ENCODE assay signal across 18 cellular contexts in the genomic region with DNA sequence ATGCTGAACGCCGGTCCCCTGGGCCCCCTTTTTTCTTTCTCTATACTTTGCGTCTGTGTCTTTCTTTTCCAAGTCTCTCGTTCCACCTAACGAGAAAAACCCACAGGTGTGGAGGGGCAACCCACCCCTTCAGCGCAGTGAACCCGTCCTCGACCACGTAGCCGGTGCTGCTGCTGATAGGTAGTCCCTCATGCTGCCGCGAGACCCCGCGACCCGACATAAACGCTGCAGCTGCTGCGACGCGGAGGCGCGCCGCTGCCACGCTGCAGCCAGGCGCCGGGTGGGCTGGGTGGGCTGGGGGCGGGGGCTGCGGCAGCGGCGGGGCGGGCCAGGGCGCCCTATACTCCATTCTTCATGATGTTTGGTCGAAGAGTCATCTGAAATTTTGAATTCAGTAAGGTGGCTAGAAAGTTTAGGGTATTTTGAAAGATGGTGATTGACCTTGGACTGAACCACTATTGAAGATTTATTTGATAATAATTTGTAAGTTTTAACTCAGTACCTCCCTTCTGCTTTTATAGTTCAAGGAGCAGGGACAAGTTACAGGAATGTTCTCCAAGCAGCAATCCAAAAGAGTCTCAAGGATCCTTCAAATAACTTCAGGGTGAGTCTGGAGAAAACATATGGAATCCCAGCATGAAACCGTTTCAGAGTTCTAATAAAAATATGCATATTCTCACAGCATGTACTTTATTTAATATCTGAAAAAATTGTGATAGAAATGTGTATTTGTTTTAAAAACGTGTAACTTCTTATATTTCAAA. TPM values are rescaled to one million over a fixed set of nuclear protein-coding genes. Genes with fewer than 3 reads are reported as not detected.
DNase-seq lines count a peak whose midpoint lies in the region; ATAC-seq and TF ChIP-seq lines count a peak whose summit lies in the region.
"Had no signal": no experiment of that assay in that cellular context is flagged by ENCODE, and none has a peak within 500 bp of the region (broad histone marks: within the 10 kb centered on the region; RNA-seq: fewer than 3 reads in every experiment).

No MANE protein-coding gene starts in this region.

- TF ChIP-seq CTCF in OCI-LY3 (IDR thresholded peaks at IDR 0.05; ENCODE audit: low read depth, low read length) = no peak

- peaks cover 3% of the 10 kb centered on the region for H3K79me1 ChIP-seq in trophoblast cell (ENCODE audit: low read length)

- H4K8ac ChIP-seq in trophoblast cell (ENCODE audit: low read depth, low read length) = no peak overlapping the region

- H3K9ac ChIP-seq in OCI-LY3 (ENCODE audit: low read length) (no peak overlapping the region), iPS-15b (ENCODE audit: low read depth, low read length) (no peak overlapping the region), trophoblast cell (ENCODE audit: low read length) (no peak overlapping the region)

- H3K14ac ChIP-seq in trophoblast cell (ENCODE audit: low read length) = peak overlapping the region; percentile 82

- H3K4me3 Mint-ChIP-seq in stimulated activated naive CD8-positive, alpha-beta T cell treated with anti-CD3 and anti-CD28 coated beads, Interleukin-15, amount 100 ng/mL, for 72 hours = no peak overlapping the region
- H3K4me3 Mint-ChIP-seq: activated naive CD4-positive, alpha-beta T cell treated with anti-CD3 and anti-CD28 coated beads, Interleukin-2, amount 50 U/mL, for 24 hours; CD8-positive, alpha-beta memory T cell; T-cell had no signal

- H3K4me2 ChIP-seq in OCI-LY3 (ENCODE audit: low read length) = no peak overlapping the region
- no peak overlapping the region for H3K4me2 ChIP-seq in trophoblast cell (ENCODE audit: low read length)

- H3K4me1 ChIP-seq in OCI-LY3 (ENCODE audit: low read length) (peaks cover 42% of the 10 kb centered on the region), iPS-15b (ENCODE audit: control insufficient read depth, insufficient read depth, low read length) (peaks cover 4% of the 10 kb centered on the region), trophoblast cell (ENCODE audit: control insufficient read depth in 1 of 2, insufficient read depth in 2 of 2, low read length in 2 of 2) (peaks cover 13% of the 10 kb centered on the region in 2 experiments)

- peak; percentile 19 for DNase-seq in EH (ENCODE audit: low read depth)
- DNase-seq in trophoblast cell = peak in 1 of 2 donors; percentile 59
- DNase-seq in stimulated activated naive CD8-positive, alpha-beta T cell treated with anti-CD3 and anti-CD28 coated beads, Interleukin-15, amount 100 ng/mL, for 72 hours = no peak
- no peak for DNase-seq in stimulated activated CD4-positive, alpha-beta T cell treated with anti-CD3 and anti-CD28 coated beads, Interleukin-4, amount 100 ng/mL, for 1 hour
- no peak for DNase-seq in activated CD4-positive, alpha-beta T cell treated with anti-CD3 and anti-CD28 coated beads, Interleukin-2, amount 50 U/mL, for 4 hours
- DNase-seq: activated CD4-positive, alpha-beta T cell treated with anti-CD3 and anti-CD28 coated beads, Interleukin-2, amount 50 U/mL, for 1 hour; CD8-positive, alpha-beta memory T cell; DMS79; NCI-H1105; NCI-H2081 treated with DMSO at 0.1 percent for 48 hours; NCI-H510A; stimulated activated CD4-positive, alpha-beta T cell treated with anti-CD3 and anti-CD28 coated beads, Interleukin-12 subunit alpha, Interleukin-12 subunit beta, amount 100 ng/mL, for 4 hours; T-cell had no signal

- no peak overlapping the region for H2AK5ac ChIP-seq in trophoblast cell (ENCODE audit: low read length)

- H3K4me3 ChIP-seq in OCI-LY3 (ENCODE audit: low read length) (no peak overlapping the region), iPS-15b (ENCODE audit: low read depth, low read length) (peak overlapping the region; percentile 33), trophoblast cell (ENCODE audit: low read depth, low read length) (no peak overlapping the region)

- H3K36me3 ChIP-seq in OCI-LY3 (replicated peaks; ENCODE audit: low read depth, low read length) (peaks cover 71% of the 10 kb centered on the region), iPS-15b (ENCODE audit: control insufficient read depth, insufficient read depth, low read length) (peaks cover 8% of the 10 kb centered on the region), trophoblast cell (ENCODE audit: control insufficient read depth in 1 of 2, insufficient read depth in 2 of 2, low read length in 2 of 2) (peaks cover 5 to 12% of the 10 kb centered on the region in 2 experiments)

- no peaks in the 10 kb centered on the region for H3K9me3 ChIP-seq in OCI-LY3 (ENCODE audit: insufficient read depth, low read length)
- no peaks in the 10 kb centered on the region for H3K9me3 ChIP-seq in iPS-15b (ENCODE audit: control insufficient read depth, insufficient read depth, low read length)
- H3K9me3 ChIP-seq in trophoblast cell (ENCODE audit: insufficient read depth, low read depth, low read length) = no peaks in the 10 kb centered on the region

- no CpG with 5 or more reads among the region's 34 CpGs for WGBS in trophoblast cell (ENCODE audit: extremely low coverage, insufficient coverage, insufficient read length)

- H3K27ac Mint-ChIP-seq in stimulated activated naive CD8-positive, alpha-beta T cell treated with anti-CD3 and anti-CD28 coated beads, Interleukin-15, amount 100 ng/mL, for 72 hours = peak overlapping the region in 1 of 2 donors; percentile 19

- no peak overlapping the region for H3K4ac ChIP-seq in trophoblast cell (ENCODE audit: low read depth, low read length)

- no peak overlapping the region for H2BK120ac ChIP-seq in trophoblast cell (ENCODE audit: insufficient read depth, low read length, poor library complexity)

- H4K91ac ChIP-seq in trophoblast cell (ENCODE audit: low read depth, low read length) = no peak overlapping the region

- H2AFZ ChIP-seq in OCI-LY3 (ENCODE audit: low read depth, low read length) (no peak overlapping the region), trophoblast cell (ENCODE audit: insufficient read depth, low read length, poor library complexity) (no peak overlapping the region)

- peaks cover 91% of the 10 kb centered on the region for H4K20me1 ChIP-seq in OCI-LY3 (ENCODE audit: insufficient read depth, low read length)

- H3K18ac ChIP-seq in trophoblast cell (ENCODE audit: low read length) = no peak overlapping the region

- peak overlapping the region; percentile 59; the same call in 1 of the 2 replicates for H3K27ac ChIP-seq in OCI-LY3 (ENCODE audit: low read length)
- H3K27ac ChIP-seq in trophoblast cell (ENCODE audit: low read depth, low read length) = no peak overlapping the region

- H3K27me3 ChIP-seq in OCI-LY3 (ENCODE audit: low read depth, low read length) = no peaks in the 10 kb centered on the region
- H3K27me3 ChIP-seq in iPS-15b (ENCODE audit: control insufficient read depth, insufficient read depth, low read length) = no peaks in the 10 kb centered on the region
- no peaks in the 10 kb centered on the region for H3K27me3 ChIP-seq in trophoblast cell (ENCODE audit: insufficient read depth, low read length)

- H3K79me2 ChIP-seq in OCI-LY3 (ENCODE audit: low read length) = peaks cover 100% of the 10 kb centered on the region
- no peaks in the 10 kb centered on the region for H3K79me2 ChIP-seq in trophoblast cell (ENCODE audit: control insufficient read depth, insufficient read depth, low read length, poor library complexity)

- H2BK5ac ChIP-seq in trophoblast cell (ENCODE audit: low read depth, low read length, poor library complexity) = no peak overlapping the region

- no peak for ATAC-seq in stimulated activated naive CD8-positive, alpha-beta T cell treated with anti-CD3 and anti-CD28 coated beads, Interleukin-15, amount 100 ng/mL, for 72 hours
- no peak for ATAC-seq in GM18867 (IDR thresholded peaks at IDR 0.05; ENCODE audit: unreplicated experiment)
- ATAC-seq: T-cell had no signal

- H3K23ac ChIP-seq in trophoblast cell (ENCODE audit: low read length) = no peak overlapping the region

- no peaks in the 10 kb centered on the region for H3K9me3 Mint-ChIP-seq in stimulated activated naive CD8-positive, alpha-beta T cell treated with anti-CD3 and anti-CD28 coated beads, Interleukin-15, amount 100 ng/mL, for 72 hours
- H3K9me3 Mint-ChIP-seq: activated naive CD4-positive, alpha-beta T cell treated with anti-CD3 and anti-CD28 coated beads, Interleukin-2, amount 50 U/mL, for 24 hours; CD8-positive, alpha-beta memory T cell; T-cell had no signal

- peaks cover 45% of the 10 kb centered on the region for H3K4me1 Mint-ChIP-seq in stimulated activated naive CD8-positive, alpha-beta T cell treated with anti-CD3 and anti-CD28 coated beads, Interleukin-15, amount 100 ng/mL, for 72 hours

- H3K27me3 Mint-ChIP-seq in stimulated activated naive CD8-positive, alpha-beta T cell treated with anti-CD3 and anti-CD28 coated beads, Interleukin-15, amount 100 ng/mL, for 72 hours = no peaks in the 10 kb centered on the region
- H3K27me3 Mint-ChIP-seq: activated naive CD4-positive, alpha-beta T cell treated with anti-CD3 and anti-CD28 coated beads, Interleukin-2, amount 50 U/mL, for 24 hours; CD8-positive, alpha-beta memory T cell; T-cell had no signal

- no peak overlapping the region for H2BK12ac ChIP-seq in trophoblast cell (ENCODE audit: low read length)

- H4K12ac ChIP-seq in trophoblast cell (ENCODE audit: low read depth, low read length) = no peak overlapping the region

RNA-seq across cellular contexts. Expression of gene CFLAR, which starts 24.1 kb away (rescaled TPM):
- 14.5 TPM in 2 replicates for polyA plus RNA-seq in trophoblast cell (2013)

RNA-seq across cellular contexts. Expression of gene CASP10, which starts 42.9 kb away (rescaled TPM):
- 0.24 and 0.29 TPM in 2 replicates for polyA plus RNA-seq in trophoblast cell (2013)
- polyA plus RNA-seq: neural cell had no signal
